ENCODE assay signal across 1 cellular context in the genomic region with DNA sequence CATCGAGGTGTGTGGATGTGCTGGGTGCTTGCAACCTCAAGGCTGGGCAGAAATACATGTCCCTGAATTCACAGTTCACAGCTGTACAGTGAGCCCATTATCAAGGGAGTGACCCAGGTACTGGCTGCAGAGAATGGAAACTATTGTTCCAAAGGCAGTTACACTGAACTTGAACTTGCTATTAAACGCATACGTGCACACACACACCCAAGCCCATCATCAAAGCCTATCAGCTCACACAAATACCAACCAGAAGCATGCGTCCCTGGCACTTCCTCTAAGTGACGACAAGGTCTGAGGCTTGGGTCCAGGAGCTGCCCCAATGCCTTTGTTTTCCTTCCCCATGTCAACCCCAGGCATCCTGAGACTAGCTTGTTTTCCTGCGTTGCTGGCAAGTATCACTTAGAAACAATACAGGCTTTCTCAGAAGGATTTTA.
A peak's percentile ranks its signal among the peaks of the same experiment; 100 is the strongest.
TF ChIP-seq lines count a peak whose summit lies in the region.

No MANE protein-coding gene starts in this region.

TF ChIP-seq in HepG2, 621 proteins besides CTCF, POLR2A, EP300 and RAD21 (continued from another document and continues in another):
- TF ChIP-seq, protein P1, sequence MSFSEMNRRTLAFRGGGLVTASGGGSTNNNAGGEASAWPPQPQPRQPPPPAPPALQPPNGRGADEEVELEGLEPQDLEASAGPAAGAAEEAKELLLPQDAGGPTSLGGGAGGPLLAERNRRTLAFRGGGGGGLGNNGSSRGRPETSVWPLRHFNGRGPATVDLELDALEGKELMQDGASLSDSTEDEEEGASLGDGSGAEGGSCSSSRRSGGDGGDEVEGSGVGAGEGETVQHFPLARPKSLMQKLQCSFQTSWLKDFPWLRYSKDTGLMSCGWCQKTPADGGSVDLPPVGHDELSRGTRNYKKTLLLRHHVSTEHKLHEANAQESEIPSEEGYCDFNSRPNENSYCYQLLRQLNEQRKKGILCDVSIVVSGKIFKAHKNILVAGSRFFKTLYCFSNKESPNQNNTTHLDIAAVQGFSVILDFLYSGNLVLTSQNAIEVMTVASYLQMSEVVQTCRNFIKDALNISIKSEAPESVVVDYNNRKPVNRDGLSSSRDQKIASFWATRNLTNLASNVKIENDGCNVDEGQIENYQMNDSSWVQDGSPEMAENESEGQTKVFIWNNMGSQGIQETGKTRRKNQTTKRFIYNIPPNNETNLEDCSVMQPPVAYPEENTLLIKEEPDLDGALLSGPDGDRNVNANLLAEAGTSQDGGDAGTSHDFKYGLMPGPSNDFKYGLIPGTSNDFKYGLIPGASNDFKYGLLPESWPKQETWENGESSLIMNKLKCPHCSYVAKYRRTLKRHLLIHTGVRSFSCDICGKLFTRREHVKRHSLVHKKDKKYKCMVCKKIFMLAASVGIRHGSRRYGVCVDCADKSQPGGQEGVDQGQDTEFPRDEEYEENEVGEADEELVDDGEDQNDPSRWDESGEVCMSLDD (CRISPR knock-in tag; IDR thresholded peaks at IDR 0.05; ENCODE audit: borderline replicate concordance) = no peak
- TF ChIP-seq, protein P2, sequence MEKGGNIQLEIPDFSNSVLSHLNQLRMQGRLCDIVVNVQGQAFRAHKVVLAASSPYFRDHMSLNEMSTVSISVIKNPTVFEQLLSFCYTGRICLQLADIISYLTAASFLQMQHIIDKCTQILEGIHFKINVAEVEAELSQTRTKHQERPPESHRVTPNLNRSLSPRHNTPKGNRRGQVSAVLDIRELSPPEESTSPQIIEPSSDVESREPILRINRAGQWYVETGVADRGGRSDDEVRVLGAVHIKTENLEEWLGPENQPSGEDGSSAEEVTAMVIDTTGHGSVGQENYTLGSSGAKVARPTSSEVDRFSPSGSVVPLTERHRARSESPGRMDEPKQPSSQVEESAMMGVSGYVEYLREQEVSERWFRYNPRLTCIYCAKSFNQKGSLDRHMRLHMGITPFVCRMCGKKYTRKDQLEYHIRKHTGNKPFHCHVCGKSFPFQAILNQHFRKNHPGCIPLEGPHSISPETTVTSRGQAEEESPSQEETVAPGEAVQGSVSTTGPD (CRISPR knock-in tag; IDR thresholded peaks at IDR 0.05) = no peak
- TF ChIP-seq ZNF792 (CRISPR knock-in tag; IDR thresholded peaks at IDR 0.05) (peak; percentile 75; the same call in 1 of the 2 replicates), PPARG (CRISPR knock-in tag; conservative IDR thresholded peaks at IDR 0.05) (0 out of 2 replicates have a peak, but pooled peaks have one; percentile 18), HHEX (CRISPR knock-in tag; IDR thresholded peaks at IDR 0.05) (peak; percentile 59; the same call in 1 of the 2 replicates), ARNT2 (CRISPR knock-in tag; IDR thresholded peaks at IDR 0.05; ENCODE audit: low read depth) (0 out of 2 replicates have a peak, but pooled peaks have one; percentile 33), ZNF687 (CRISPR knock-in tag; IDR thresholded peaks at IDR 0.05) (peak; percentile 32; the same call in 1 of the 2 replicates), FOXA3 (CRISPR knock-in tag; IDR thresholded peaks at IDR 0.05) (peak; percentile 78), ERF (CRISPR knock-in tag; IDR thresholded peaks at IDR 0.05) (peak; percentile 68), THAP7 (CRISPR knock-in tag; IDR thresholded peaks at IDR 0.05) (0 out of 2 replicates have a peak, but pooled peaks have one; percentile 29), ESRRA (CRISPR knock-in tag; IDR thresholded peaks at IDR 0.05; ENCODE audit: low read depth) (0 out of 2 replicates have a peak, but pooled peaks have one; percentile 13), ZFP36L1 (CRISPR knock-in tag; IDR thresholded peaks at IDR 0.05) (peak; percentile 78), ZNF766 (CRISPR knock-in tag; IDR thresholded peaks at IDR 0.05; ENCODE audit: borderline replicate concordance) (no peak), ZNF281 (CRISPR knock-in tag; IDR thresholded peaks at IDR 0.05; ENCODE audit: borderline replicate concordance) (peak; percentile 49; the same call in 1 of the 2 replicates), TBX2 (CRISPR knock-in tag; IDR thresholded peaks at IDR 0.05; ENCODE audit: borderline replicate concordance) (peak; percentile 97)
- TF ChIP-seq, protein P3, sequence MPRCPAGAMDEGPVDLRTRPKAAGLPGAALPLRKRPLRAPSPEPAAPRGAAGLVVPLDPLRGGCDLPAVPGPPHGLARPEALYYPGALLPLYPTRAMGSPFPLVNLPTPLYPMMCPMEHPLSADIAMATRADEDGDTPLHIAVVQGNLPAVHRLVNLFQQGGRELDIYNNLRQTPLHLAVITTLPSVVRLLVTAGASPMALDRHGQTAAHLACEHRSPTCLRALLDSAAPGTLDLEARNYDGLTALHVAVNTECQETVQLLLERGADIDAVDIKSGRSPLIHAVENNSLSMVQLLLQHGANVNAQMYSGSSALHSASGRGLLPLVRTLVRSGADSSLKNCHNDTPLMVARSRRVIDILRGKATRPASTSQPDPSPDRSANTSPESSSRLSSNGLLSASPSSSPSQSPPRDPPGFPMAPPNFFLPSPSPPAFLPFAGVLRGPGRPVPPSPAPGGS (CRISPR knock-in tag; IDR thresholded peaks at IDR 0.05) = 0 out of 2 replicates have a peak, but pooled peaks have one; percentile 37
- TF ChIP-seq, protein P4, sequence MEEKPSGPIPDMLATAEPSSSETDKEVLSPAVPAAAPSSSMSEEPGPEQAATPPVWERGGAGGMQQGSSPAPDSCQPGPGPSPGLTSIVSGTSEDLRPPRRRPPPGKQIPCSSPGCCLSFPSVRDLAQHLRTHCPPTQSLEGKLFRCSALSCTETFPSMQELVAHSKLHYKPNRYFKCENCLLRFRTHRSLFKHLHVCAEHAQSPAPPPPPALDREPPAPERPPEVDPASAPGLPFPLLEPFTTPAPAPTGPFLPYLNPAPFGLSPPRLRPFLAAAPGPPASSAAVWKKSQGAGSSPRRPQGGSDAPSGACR (CRISPR knock-in tag; IDR thresholded peaks at IDR 0.05) = 0 out of 2 replicates have a peak, but pooled peaks have one; percentile 52
- TF ChIP-seq, protein P5, sequence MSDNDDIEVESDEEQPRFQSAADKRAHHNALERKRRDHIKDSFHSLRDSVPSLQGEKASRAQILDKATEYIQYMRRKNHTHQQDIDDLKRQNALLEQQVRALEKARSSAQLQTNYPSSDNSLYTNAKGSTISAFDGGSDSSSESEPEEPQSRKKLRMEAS (IDR thresholded peaks at IDR 0.05) = peak; percentile 85
- TF ChIP-seq, protein P6, sequence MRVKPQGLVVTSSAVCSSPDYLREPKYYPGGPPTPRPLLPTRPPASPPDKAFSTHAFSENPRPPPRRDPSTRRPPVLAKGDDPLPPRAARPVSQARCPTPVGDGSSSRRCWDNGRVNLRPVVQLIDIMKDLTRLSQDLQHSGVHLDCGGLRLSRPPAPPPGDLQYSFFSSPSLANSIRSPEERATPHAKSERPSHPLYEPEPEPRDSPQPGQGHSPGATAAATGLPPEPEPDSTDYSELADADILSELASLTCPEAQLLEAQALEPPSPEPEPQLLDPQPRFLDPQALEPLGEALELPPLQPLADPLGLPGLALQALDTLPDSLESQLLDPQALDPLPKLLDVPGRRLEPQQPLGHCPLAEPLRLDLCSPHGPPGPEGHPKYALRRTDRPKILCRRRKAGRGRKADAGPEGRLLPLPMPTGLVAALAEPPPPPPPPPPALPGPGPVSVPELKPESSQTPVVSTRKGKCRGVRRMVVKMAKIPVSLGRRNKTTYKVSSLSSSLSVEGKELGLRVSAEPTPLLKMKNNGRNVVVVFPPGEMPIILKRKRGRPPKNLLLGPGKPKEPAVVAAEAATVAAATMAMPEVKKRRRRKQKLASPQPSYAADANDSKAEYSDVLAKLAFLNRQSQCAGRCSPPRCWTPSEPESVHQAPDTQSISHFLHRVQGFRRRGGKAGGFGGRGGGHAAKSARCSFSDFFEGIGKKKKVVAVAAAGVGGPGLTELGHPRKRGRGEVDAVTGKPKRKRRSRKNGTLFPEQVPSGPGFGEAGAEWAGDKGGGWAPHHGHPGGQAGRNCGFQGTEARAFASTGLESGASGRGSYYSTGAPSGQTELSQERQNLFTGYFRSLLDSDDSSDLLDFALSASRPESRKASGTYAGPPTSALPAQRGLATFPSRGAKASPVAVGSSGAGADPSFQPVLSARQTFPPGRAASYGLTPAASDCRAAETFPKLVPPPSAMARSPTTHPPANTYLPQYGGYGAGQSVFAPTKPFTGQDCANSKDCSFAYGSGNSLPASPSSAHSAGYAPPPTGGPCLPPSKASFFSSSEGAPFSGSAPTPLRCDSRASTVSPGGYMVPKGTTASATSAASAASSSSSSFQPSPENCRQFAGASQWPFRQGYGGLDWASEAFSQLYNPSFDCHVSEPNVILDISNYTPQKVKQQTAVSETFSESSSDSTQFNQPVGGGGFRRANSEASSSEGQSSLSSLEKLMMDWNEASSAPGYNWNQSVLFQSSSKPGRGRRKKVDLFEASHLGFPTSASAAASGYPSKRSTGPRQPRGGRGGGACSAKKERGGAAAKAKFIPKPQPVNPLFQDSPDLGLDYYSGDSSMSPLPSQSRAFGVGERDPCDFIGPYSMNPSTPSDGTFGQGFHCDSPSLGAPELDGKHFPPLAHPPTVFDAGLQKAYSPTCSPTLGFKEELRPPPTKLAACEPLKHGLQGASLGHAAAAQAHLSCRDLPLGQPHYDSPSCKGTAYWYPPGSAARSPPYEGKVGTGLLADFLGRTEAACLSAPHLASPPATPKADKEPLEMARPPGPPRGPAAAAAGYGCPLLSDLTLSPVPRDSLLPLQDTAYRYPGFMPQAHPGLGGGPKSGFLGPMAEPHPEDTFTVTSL (CRISPR knock-in tag; IDR thresholded peaks at IDR 0.05; ENCODE audit: borderline replicate concordance) = peak; percentile 60
- TF ChIP-seq, protein P7, sequence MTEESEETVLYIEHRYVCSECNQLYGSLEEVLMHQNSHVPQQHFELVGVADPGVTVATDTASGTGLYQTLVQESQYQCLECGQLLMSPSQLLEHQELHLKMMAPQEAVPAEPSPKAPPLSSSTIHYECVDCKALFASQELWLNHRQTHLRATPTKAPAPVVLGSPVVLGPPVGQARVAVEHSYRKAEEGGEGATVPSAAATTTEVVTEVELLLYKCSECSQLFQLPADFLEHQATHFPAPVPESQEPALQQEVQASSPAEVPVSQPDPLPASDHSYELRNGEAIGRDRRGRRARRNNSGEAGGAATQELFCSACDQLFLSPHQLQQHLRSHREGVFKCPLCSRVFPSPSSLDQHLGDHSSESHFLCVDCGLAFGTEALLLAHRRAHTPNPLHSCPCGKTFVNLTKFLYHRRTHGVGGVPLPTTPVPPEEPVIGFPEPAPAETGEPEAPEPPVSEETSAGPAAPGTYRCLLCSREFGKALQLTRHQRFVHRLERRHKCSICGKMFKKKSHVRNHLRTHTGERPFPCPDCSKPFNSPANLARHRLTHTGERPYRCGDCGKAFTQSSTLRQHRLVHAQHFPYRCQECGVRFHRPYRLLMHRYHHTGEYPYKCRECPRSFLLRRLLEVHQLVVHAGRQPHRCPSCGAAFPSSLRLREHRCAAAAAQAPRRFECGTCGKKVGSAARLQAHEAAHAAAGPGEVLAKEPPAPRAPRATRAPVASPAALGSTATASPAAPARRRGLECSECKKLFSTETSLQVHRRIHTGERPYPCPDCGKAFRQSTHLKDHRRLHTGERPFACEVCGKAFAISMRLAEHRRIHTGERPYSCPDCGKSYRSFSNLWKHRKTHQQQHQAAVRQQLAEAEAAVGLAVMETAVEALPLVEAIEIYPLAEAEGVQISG (CRISPR knock-in tag; IDR thresholded peaks at IDR 0.05) = 0 out of 2 replicates have a peak, but pooled peaks have one; percentile 16
